In the genomic region with DNA sequence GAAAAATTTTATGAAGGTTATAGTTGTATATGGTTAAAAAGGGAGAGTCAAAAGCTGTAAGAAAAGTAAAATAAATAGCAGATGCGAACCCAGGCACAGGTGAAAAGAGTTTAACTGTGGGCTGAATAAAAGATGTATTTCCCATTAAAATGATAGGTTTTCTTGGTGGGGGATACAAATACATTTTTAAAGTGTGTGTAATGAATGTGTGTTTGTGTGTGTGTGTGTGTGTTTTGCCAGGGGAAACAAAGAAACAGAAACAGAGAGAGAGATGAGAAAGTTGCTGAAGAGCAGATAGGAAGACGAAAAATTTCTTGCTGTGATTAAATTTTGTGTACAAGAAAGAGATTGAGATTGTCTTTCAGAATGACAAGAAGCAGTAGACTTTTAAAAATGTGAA, we compare ENCODE assay signal across 11 cellular contexts. TPM values are rescaled to one million over a fixed set of nuclear protein-coding genes. Genes with fewer than 3 reads are reported as not detected.
DNase-seq lines count a peak whose midpoint lies in the region; ATAC-seq, FAIRE-seq and TF ChIP-seq lines count a peak whose summit lies in the region.
"Had no signal": no experiment of that assay in that cellular context is flagged by ENCODE, and none has a peak within 500 bp of the region (broad histone marks: within the 10 kb centered on the region; RNA-seq: fewer than 3 reads in every experiment).

No MANE protein-coding gene starts in this region.

- TF ChIP-seq CTCF in WTC11 (IDR thresholded peaks at IDR 0.05) (no peak), kidney (IDR thresholded peaks at IDR 0.05; ENCODE audit: borderline replicate concordance, extremely low read depth, insufficient read depth) (no peak)

- peak; percentile 67 for FAIRE-seq in GM12892 (lab: Jason Lieb, UNC)
- FAIRE-seq in kidney (lab: Jason Lieb, UNC) = no peak

- DNase-seq in GM12892 (ENCODE audit: insufficient read length) = no peak
- DNase-seq in WTC11 (ENCODE audit: low spot score) = no peak
- DNase-seq in kidney = no peak
- no peak for DNase-seq in NCI-H1092 treated with DMSO at 0.1 percent for 48 hours (lab: John Stamatoyannopoulos, UW)
- DNase-seq in UCSD-AML1 (lab: John Stamatoyannopoulos, UW; ENCODE audit: unreplicated experiment) = no peak
- DNase-seq: aorta; NCI-H1436 treated with DMSO at 0.1 percent for 48 hours; stimulated activated CD4-positive, alpha-beta T cell treated with anti-CD3 and anti-CD28 coated beads, Interleukin-1b, Interleukin-23, amount 100 ng/mL, for 48 hours had no signal

- 0 out of 2 replicates have a peak overlapping the region, but pooled peaks have one; percentile 0 for H3K27ac Mint-ChIP-seq in WTC11

- ATAC-seq in WTC11 (no peak), GM18520 (IDR thresholded peaks at IDR 0.05; ENCODE audit: unreplicated experiment) (no peak), GM21619 (IDR thresholded peaks at IDR 0.05; ENCODE audit: unreplicated experiment) (no peak)

- H3K4me3 Mint-ChIP-seq in WTC11 = no peak overlapping the region

- peaks cover 14% of the 10 kb centered on the region for H3K36me3 Mint-ChIP-seq in WTC11

- POLR2A ChIA-PET in WTC11 (lab: Charles Lee) = no interaction called here

- H3K36me3 ChIP-seq in kidney (ENCODE audit: control insufficient read depth in 1 of 2, insufficient read depth in 2 of 2, low read length in 2 of 2) (no peaks in the 10 kb centered on the region), skeletal muscle satellite cell (ENCODE audit: insufficient read depth, low read length) (peaks cover 50% of the 10 kb centered on the region)

- no peaks in the 10 kb centered on the region for H3K27me3 ChIP-seq in skeletal muscle satellite cell (ENCODE audit: control insufficient read depth, insufficient read depth, low read length)

- peak overlapping the region in 1 of 2 donors; percentile 7 for H3K9ac ChIP-seq in kidney (ENCODE audit: low read length in 2 of 2)
- peak overlapping the region; percentile 90 for H3K9ac ChIP-seq in skeletal muscle satellite cell (ENCODE audit: low read depth, low read length)

- H3K4me1 ChIP-seq in kidney (ENCODE audit: control insufficient read depth in 1 of 2, insufficient read depth in 1 of 2, low read depth in 1 of 2, low read length in 2 of 2) = peaks cover 0 to 12% of the 10 kb centered on the region in 2 donors
- H3K4me1 ChIP-seq in skeletal muscle satellite cell (ENCODE audit: control insufficient read depth, insufficient read depth, low read length) = peaks cover 77% of the 10 kb centered on the region

- peak overlapping the region; percentile 54 to 86 for H3K27ac ChIP-seq in kidney (ENCODE audit: low read depth in 2 of 2, low read length in 2 of 2)

- intact Hi-C loops in kidney (cut with DNase I) = no loop called here

- CTCF ChIA-PET in WTC11 (lab: Charles Lee) = no interaction called here

- no peak overlapping the region for H3K4me3 ChIP-seq in kidney (ENCODE audit: low read length in 2 of 2)
- H3K4me3 ChIP-seq in skeletal muscle satellite cell (ENCODE audit: low read length) = peak overlapping the region; percentile 22

- H3K4me1 Mint-ChIP-seq in WTC11 = peaks cover 39% of the 10 kb centered on the region

- no peaks in the 10 kb centered on the region for H3K27me3 Mint-ChIP-seq in WTC11 (ENCODE audit: low read depth)

- peak overlapping the region; percentile 68 for H3K4me2 ChIP-seq in skeletal muscle satellite cell (ENCODE audit: low read length)

- TF ChIP-seq POLR2A in GM12892 (IDR thresholded peaks at IDR 0.05; ENCODE audit: low read depth, low read length) = no peak

- H3K9me3 Mint-ChIP-seq in WTC11 = peaks cover 12% of the 10 kb centered on the region

- H3K9me3 ChIP-seq in kidney (ENCODE audit: control insufficient read depth in 1 of 2, low read length in 2 of 2) = no peaks in the 10 kb centered on the region
- no peaks in the 10 kb centered on the region for H3K9me3 ChIP-seq in skeletal muscle satellite cell (replicated peaks; ENCODE audit: low read length)

TF ChIP-seq in WTC11, 78 proteins besides CTCF, POLR2A, EP300 and RAD21:
- no peak for TF ChIP-seq GTF2I (CRISPR knock-in tag; conservative IDR thresholded peaks at IDR 0.05)
- TF ChIP-seq NFE2L1 (CRISPR knock-in tag; IDR thresholded peaks at IDR 0.05) = no peak
- no peak for TF ChIP-seq NR3C1 (CRISPR knock-in tag; conservative IDR thresholded peaks at IDR 0.05; ENCODE audit: low read depth)
- no peak for TF ChIP-seq CDX4 (CRISPR knock-in tag; IDR thresholded peaks at IDR 0.05; ENCODE audit: borderline replicate concordance)
- TF ChIP-seq ZNF232 (CRISPR knock-in tag; IDR thresholded peaks at IDR 0.05) = no peak
- TF ChIP-seq FOXJ3 (CRISPR knock-in tag; IDR thresholded peaks at IDR 0.05; ENCODE audit: borderline replicate concordance) = no peak
- no peak for TF ChIP-seq NR1H2 (CRISPR knock-in tag; IDR thresholded peaks at IDR 0.05)
- no peak for TF ChIP-seq ARID4B (CRISPR knock-in tag; IDR thresholded peaks at IDR 0.05; ENCODE audit: borderline replicate concordance)
- no peak for TF ChIP-seq TCF7 (CRISPR knock-in tag; IDR thresholded peaks at IDR 0.05; ENCODE audit: low read depth)
- TF ChIP-seq ZNF396 (CRISPR knock-in tag; IDR thresholded peaks at IDR 0.05; ENCODE audit: borderline replicate concordance) = no peak
- no peak for TF ChIP-seq FOXK1 (CRISPR knock-in tag; IDR thresholded peaks at IDR 0.05)
- TF ChIP-seq ELF4 (CRISPR knock-in tag; IDR thresholded peaks at IDR 0.05; ENCODE audit: low read depth) = no peak
- TF ChIP-seq, protein P1, sequence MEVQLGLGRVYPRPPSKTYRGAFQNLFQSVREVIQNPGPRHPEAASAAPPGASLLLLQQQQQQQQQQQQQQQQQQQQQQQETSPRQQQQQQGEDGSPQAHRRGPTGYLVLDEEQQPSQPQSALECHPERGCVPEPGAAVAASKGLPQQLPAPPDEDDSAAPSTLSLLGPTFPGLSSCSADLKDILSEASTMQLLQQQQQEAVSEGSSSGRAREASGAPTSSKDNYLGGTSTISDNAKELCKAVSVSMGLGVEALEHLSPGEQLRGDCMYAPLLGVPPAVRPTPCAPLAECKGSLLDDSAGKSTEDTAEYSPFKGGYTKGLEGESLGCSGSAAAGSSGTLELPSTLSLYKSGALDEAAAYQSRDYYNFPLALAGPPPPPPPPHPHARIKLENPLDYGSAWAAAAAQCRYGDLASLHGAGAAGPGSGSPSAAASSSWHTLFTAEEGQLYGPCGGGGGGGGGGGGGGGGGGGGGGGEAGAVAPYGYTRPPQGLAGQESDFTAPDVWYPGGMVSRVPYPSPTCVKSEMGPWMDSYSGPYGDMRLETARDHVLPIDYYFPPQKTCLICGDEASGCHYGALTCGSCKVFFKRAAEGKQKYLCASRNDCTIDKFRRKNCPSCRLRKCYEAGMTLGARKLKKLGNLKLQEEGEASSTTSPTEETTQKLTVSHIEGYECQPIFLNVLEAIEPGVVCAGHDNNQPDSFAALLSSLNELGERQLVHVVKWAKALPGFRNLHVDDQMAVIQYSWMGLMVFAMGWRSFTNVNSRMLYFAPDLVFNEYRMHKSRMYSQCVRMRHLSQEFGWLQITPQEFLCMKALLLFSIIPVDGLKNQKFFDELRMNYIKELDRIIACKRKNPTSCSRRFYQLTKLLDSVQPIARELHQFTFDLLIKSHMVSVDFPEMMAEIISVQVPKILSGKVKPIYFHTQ (CRISPR knock-in tag; IDR thresholded peaks at IDR 0.05) = no peak
- TF ChIP-seq NR2C2 (CRISPR knock-in tag; IDR thresholded peaks at IDR 0.05) = no peak

RNA-seq across cellular contexts. Expression of gene TFPI, which starts 12.1 kb away (rescaled TPM):
- 0.45 TPM for polyA plus RNA-seq in GM12892 (2012; ENCODE audit: missing spikeins)
- total RNA-seq in WTC11 (2021) (8.4 to 10.2 TPM (median 8.9 TPM) in 3 replicates), kidney (266 TPM)
- polyA plus RNA-seq in kidney (ENCODE audit: insufficient read depth, low read depth, low replicate concordance) = 26.2 TPM
- total RNA-seq in skeletal muscle satellite cell (2012; rRNA removed) = 304 and 327 TPM in 2 replicates

Comparison
In these comparisons a context has a peak if more than half of its experiments do, and no peak if none do; other contexts are left out.
1. RNA of gene TFPI, which starts 12.1 kb away (total RNA-seq): 266 TPM in kidney (single experiment); 8.4 to 10.2 TPM in WTC11; every median in the first group is over 10 times any median in the second.